1 cellular context compared by ENCODE assay signal in the genomic region with DNA sequence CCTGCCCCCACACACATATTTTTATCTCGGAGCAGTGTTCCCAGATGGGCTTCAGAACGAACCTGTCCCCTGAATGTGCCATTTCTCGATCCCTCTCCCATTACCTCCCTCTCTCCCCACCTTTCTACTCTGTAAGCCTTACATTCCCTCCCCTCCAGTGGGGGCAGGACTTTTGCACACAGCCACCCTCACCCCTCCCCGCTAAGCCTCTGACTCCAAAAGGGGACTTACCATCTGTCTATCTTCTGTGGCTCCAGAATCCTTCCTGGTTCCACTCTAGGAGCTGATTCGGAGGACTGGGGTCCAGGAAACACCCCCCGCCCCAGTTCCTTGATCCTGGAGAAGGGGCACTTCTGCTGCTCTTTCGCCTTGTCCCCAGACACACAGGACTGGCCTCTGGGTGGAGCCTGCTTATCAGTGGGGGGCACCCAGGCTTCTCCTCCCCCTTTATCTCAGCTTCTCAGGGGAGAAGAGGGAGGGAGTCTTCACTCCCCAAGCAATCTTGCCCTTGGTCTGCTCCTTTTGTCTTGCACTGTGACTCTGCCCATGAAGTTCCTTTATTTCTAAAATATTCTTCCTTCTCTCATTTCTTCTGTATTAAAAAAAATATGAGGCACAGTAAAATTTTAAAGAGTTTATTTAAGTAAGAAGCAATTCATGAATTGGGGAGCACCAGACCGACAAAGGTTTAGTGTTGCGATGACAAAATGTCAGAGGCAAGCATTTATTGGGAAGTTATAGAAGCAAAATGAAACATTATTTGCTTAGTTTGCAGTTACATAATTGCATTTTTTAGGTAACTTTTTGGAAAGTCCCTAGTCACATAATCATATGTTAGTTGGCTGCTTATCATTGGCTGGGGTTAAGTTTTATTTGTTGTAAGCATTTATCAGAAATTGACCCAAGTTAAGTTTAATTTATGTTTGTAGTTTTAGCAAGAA.
A peak's percentile ranks its signal among the peaks of the same experiment; 100 is the strongest.
TF ChIP-seq lines count a peak whose summit lies in the region.

A gene with protein sequence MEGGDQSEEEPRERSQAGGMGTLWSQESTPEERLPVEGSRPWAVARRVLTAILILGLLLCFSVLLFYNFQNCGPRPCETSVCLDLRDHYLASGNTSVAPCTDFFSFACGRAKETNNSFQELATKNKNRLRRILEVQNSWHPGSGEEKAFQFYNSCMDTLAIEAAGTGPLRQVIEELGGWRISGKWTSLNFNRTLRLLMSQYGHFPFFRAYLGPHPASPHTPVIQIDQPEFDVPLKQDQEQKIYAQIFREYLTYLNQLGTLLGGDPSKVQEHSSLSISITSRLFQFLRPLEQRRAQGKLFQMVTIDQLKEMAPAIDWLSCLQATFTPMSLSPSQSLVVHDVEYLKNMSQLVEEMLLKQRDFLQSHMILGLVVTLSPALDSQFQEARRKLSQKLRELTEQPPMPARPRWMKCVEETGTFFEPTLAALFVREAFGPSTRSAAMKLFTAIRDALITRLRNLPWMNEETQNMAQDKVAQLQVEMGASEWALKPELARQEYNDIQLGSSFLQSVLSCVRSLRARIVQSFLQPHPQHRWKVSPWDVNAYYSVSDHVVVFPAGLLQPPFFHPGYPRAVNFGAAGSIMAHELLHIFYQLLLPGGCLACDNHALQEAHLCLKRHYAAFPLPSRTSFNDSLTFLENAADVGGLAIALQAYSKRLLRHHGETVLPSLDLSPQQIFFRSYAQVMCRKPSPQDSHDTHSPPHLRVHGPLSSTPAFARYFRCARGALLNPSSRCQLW (minus strand): TSS at position 391 of the 941 bp plus-strand sequence. CDS start 157 bp downstream, at position 234.

TF ChIP-seq in K562, 482 proteins besides CTCF, POLR2A, EP300 and RAD21 (continued from another document and continues in another):
- TF ChIP-seq, protein P1, sequence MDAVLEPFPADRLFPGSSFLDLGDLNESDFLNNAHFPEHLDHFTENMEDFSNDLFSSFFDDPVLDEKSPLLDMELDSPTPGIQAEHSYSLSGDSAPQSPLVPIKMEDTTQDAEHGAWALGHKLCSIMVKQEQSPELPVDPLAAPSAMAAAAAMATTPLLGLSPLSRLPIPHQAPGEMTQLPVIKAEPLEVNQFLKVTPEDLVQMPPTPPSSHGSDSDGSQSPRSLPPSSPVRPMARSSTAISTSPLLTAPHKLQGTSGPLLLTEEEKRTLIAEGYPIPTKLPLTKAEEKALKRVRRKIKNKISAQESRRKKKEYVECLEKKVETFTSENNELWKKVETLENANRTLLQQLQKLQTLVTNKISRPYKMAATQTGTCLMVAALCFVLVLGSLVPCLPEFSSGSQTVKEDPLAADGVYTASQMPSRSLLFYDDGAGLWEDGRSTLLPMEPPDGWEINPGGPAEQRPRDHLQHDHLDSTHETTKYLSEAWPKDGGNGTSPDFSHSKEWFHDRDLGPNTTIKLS (IDR thresholded peaks at IDR 0.05; ENCODE audit: borderline replicate concordance, low read depth) = peak; percentile 50; the same call in 1 of the 2 replicates
- TF ChIP-seq, protein P2, sequence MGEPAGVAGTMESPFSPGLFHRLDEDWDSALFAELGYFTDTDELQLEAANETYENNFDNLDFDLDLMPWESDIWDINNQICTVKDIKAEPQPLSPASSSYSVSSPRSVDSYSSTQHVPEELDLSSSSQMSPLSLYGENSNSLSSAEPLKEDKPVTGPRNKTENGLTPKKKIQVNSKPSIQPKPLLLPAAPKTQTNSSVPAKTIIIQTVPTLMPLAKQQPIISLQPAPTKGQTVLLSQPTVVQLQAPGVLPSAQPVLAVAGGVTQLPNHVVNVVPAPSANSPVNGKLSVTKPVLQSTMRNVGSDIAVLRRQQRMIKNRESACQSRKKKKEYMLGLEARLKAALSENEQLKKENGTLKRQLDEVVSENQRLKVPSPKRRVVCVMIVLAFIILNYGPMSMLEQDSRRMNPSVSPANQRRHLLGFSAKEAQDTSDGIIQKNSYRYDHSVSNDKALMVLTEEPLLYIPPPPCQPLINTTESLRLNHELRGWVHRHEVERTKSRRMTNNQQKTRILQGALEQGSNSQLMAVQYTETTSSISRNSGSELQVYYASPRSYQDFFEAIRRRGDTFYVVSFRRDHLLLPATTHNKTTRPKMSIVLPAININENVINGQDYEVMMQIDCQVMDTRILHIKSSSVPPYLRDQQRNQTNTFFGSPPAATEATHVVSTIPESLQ (CRISPR knock-in tag; IDR thresholded peaks at IDR 0.05) = 0 out of 2 replicates have a peak, but pooled peaks have one; percentile 54
- peak; percentile 61 for TF ChIP-seq CXXC5 (CRISPR knock-in tag; IDR thresholded peaks at IDR 0.05)
- peak; percentile 87; the same call in 1 of the 2 replicates for TF ChIP-seq MTA3 (IDR thresholded peaks at IDR 0.05; ENCODE audit: borderline replicate concordance)
- TF ChIP-seq ARNT (IDR thresholded peaks at IDR 0.05) = peak; percentile 61 to 76; a peak in 2 of 4 replicates
- TF ChIP-seq PTBP1 (IDR thresholded peaks at IDR 0.05; ENCODE audit: low read depth, low read length) = no peak
- TF ChIP-seq, protein P3, sequence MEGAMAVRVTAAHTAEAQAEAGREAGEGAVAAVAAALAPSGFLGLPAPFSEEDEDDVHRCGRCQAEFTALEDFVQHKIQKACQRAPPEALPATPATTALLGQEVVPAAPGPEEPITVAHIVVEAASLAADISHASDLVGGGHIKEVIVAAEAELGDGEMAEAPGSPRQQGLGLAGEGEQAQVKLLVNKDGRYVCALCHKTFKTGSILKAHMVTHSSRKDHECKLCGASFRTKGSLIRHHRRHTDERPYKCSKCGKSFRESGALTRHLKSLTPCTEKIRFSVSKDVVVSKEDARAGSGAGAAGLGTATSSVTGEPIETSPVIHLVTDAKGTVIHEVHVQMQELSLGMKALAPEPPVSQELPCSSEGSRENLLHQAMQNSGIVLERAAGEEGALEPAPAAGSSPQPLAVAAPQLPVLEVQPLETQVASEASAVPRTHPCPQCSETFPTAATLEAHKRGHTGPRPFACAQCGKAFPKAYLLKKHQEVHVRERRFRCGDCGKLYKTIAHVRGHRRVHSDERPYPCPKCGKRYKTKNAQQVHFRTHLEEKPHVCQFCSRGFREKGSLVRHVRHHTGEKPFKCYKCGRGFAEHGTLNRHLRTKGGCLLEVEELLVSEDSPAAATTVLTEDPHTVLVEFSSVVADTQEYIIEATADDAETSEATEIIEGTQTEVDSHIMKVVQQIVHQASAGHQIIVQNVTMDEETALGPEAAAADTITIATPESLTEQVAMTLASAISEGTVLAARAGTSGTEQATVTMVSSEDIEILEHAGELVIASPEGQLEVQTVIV (CRISPR knock-in tag; IDR thresholded peaks at IDR 0.05; ENCODE audit: borderline replicate concordance) = no peak
- 0 out of 2 replicates have a peak, but pooled peaks have one; percentile 13 for TF ChIP-seq CREM (IDR thresholded peaks at IDR 0.05; ENCODE audit: low read depth)
- no peak for TF ChIP-seq MEIS2 (IDR thresholded peaks at IDR 0.05; ENCODE audit: partially characterized antibody)
- TF ChIP-seq LARP7 (IDR thresholded peaks at IDR 0.05) = 0 out of 2 replicates have a peak, but pooled peaks have one; percentile 13
- TF ChIP-seq RNF2 (IDR thresholded peaks at IDR 0.05) = peak; percentile 85
- no peak for TF ChIP-seq NELFE (IDR thresholded peaks at IDR 0.05; ENCODE audit: insufficient read depth, insufficient read length)
- peak; percentile 93 for TF ChIP-seq CBFA2T2 (conservative IDR thresholded peaks at IDR 0.05)
- TF ChIP-seq NFRKB (IDR thresholded peaks at IDR 0.05; ENCODE audit: low read depth) = 0 out of 2 replicates have a peak, but pooled peaks have one; percentile 64
- no peak for TF ChIP-seq ZNF431 (CRISPR knock-in tag; IDR thresholded peaks at IDR 0.05)
- TF ChIP-seq ESRRB (CRISPR knock-in tag; IDR thresholded peaks at IDR 0.05; ENCODE audit: borderline replicate concordance) = no peak
- no peak for TF ChIP-seq NFYB (IDR thresholded peaks at IDR 0.05; ENCODE audit: extremely low read depth, insufficient read length)
- peak; percentile 19 for TF ChIP-seq BRD9 (IDR thresholded peaks at IDR 0.05; ENCODE audit: low read depth, partially characterized antibody)
- no peak for TF ChIP-seq POLR3G (IDR thresholded peaks at IDR 0.05; ENCODE audit: extremely low read depth, insufficient read length, insufficient replicate concordance)
- TF ChIP-seq, protein P4, sequence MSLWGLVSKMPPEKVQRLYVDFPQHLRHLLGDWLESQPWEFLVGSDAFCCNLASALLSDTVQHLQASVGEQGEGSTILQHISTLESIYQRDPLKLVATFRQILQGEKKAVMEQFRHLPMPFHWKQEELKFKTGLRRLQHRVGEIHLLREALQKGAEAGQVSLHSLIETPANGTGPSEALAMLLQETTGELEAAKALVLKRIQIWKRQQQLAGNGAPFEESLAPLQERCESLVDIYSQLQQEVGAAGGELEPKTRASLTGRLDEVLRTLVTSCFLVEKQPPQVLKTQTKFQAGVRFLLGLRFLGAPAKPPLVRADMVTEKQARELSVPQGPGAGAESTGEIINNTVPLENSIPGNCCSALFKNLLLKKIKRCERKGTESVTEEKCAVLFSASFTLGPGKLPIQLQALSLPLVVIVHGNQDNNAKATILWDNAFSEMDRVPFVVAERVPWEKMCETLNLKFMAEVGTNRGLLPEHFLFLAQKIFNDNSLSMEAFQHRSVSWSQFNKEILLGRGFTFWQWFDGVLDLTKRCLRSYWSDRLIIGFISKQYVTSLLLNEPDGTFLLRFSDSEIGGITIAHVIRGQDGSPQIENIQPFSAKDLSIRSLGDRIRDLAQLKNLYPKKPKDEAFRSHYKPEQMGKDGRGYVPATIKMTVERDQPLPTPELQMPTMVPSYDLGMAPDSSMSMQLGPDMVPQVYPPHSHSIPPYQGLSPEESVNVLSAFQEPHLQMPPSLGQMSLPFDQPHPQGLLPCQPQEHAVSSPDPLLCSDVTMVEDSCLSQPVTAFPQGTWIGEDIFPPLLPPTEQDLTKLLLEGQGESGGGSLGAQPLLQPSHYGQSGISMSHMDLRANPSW (CRISPR knock-in tag; IDR thresholded peaks at IDR 0.05) = no peak; the same call in 1 of the 2 replicates
- TF ChIP-seq ZNF174 (CRISPR knock-in tag; IDR thresholded peaks at IDR 0.05) = no peak
- peak; percentile 33; the same call in 1 of the 2 replicates for TF ChIP-seq ESRRA (IDR thresholded peaks at IDR 0.05; ENCODE audit: borderline replicate concordance, low read depth)
- TF ChIP-seq, protein P5, sequence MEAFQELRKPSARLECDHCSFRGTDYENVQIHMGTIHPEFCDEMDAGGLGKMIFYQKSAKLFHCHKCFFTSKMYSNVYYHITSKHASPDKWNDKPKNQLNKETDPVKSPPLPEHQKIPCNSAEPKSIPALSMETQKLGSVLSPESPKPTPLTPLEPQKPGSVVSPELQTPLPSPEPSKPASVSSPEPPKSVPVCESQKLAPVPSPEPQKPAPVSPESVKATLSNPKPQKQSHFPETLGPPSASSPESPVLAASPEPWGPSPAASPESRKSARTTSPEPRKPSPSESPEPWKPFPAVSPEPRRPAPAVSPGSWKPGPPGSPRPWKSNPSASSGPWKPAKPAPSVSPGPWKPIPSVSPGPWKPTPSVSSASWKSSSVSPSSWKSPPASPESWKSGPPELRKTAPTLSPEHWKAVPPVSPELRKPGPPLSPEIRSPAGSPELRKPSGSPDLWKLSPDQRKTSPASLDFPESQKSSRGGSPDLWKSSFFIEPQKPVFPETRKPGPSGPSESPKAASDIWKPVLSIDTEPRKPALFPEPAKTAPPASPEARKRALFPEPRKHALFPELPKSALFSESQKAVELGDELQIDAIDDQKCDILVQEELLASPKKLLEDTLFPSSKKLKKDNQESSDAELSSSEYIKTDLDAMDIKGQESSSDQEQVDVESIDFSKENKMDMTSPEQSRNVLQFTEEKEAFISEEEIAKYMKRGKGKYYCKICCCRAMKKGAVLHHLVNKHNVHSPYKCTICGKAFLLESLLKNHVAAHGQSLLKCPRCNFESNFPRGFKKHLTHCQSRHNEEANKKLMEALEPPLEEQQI (IDR thresholded peaks at IDR 0.05) = peak; percentile 72; the same call in 1 of the 2 replicates
- peak; percentile 85 to 92; a peak in 3 of 4 replicates for TF ChIP-seq TBL1XR1 (IDR thresholded peaks at IDR 0.05; ENCODE audit: low read length in 2 of 2)
- TF ChIP-seq RAD51 (IDR thresholded peaks at IDR 0.05; ENCODE audit: borderline replicate concordance, low read depth) = no peak
- TF ChIP-seq MED1 (CRISPR knock-in tag; IDR thresholded peaks at IDR 0.05; ENCODE audit: borderline replicate concordance) = no peak
- no peak for TF ChIP-seq STAT5B (CRISPR knock-in tag; IDR thresholded peaks at IDR 0.05)
- TF ChIP-seq KLF1 (tag; IDR thresholded peaks at IDR 0.05) = 0 out of 2 replicates have a peak, but pooled peaks have one; percentile 17
- TF ChIP-seq, protein P6, sequence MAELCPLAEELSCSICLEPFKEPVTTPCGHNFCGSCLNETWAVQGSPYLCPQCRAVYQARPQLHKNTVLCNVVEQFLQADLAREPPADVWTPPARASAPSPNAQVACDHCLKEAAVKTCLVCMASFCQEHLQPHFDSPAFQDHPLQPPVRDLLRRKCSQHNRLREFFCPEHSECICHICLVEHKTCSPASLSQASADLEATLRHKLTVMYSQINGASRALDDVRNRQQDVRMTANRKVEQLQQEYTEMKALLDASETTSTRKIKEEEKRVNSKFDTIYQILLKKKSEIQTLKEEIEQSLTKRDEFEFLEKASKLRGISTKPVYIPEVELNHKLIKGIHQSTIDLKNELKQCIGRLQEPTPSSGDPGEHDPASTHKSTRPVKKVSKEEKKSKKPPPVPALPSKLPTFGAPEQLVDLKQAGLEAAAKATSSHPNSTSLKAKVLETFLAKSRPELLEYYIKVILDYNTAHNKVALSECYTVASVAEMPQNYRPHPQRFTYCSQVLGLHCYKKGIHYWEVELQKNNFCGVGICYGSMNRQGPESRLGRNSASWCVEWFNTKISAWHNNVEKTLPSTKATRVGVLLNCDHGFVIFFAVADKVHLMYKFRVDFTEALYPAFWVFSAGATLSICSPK (IDR thresholded peaks at IDR 0.05; ENCODE audit: borderline replicate concordance) = no peak
- TF ChIP-seq ERF (CRISPR knock-in tag; IDR thresholded peaks at IDR 0.05) = no peak
- no peak for TF ChIP-seq ZNF384 (IDR thresholded peaks at IDR 0.05; ENCODE audit: low read depth, low read length)
- no peak for TF ChIP-seq RBM17 (IDR thresholded peaks at IDR 0.05; ENCODE audit: borderline replicate concordance, low read depth, low read length)
- peak; percentile 76; the same call in 1 of the 2 replicates for TF ChIP-seq DMBX1 (CRISPR knock-in tag; IDR thresholded peaks at IDR 0.05; ENCODE audit: borderline replicate concordance)
- TF ChIP-seq NEUROD1 (IDR thresholded peaks at IDR 0.05; ENCODE audit: borderline replicate concordance, low read depth, low read length, partially characterized antibody) = peak; percentile 89
- TF ChIP-seq, protein P7, sequence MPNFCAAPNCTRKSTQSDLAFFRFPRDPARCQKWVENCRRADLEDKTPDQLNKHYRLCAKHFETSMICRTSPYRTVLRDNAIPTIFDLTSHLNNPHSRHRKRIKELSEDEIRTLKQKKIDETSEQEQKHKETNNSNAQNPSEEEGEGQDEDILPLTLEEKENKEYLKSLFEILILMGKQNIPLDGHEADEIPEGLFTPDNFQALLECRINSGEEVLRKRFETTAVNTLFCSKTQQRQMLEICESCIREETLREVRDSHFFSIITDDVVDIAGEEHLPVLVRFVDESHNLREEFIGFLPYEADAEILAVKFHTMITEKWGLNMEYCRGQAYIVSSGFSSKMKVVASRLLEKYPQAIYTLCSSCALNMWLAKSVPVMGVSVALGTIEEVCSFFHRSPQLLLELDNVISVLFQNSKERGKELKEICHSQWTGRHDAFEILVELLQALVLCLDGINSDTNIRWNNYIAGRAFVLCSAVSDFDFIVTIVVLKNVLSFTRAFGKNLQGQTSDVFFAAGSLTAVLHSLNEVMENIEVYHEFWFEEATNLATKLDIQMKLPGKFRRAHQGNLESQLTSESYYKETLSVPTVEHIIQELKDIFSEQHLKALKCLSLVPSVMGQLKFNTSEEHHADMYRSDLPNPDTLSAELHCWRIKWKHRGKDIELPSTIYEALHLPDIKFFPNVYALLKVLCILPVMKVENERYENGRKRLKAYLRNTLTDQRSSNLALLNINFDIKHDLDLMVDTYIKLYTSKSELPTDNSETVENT (CRISPR knock-in tag; IDR thresholded peaks at IDR 0.05) = no peak
- TF ChIP-seq PRMT5 (CRISPR knock-in tag; IDR thresholded peaks at IDR 0.05) = no peak
- peak; percentile 59 for TF ChIP-seq SAP30 (IDR thresholded peaks at IDR 0.05; ENCODE audit: borderline replicate concordance, insufficient read depth, low read depth, low read length, poor library complexity, severe bottlenecking)
- no peak for TF ChIP-seq PTRF (tag; IDR thresholded peaks at IDR 0.05)
- peak; percentile 5; the same call in 1 of the 2 replicates for TF ChIP-seq EHMT2 (IDR thresholded peaks at IDR 0.05)
